Comparison of ENCODE assay signal across 13 cellular contexts in genomic region chr1:23188936-23189452, GRCh38. TPM values are rescaled to one million over a fixed set of nuclear protein-coding genes. Genes with fewer than 3 reads are reported as not detected.
A peak's percentile ranks its signal among the peaks of the same experiment; 100 is the strongest.
DNase-seq lines count a peak whose midpoint lies in the region; TF ChIP-seq lines count a peak whose summit lies in the region.
"Not testable (repeated sequence)": the region's sequence is repeated elsewhere in the genome, so short reads cannot be mapped to it uniquely, and the experiment has no call there.
"Had no signal": no experiment of that assay in that cellular context is flagged by ENCODE, and none has a peak within 500 bp of the region (broad histone marks: within the 10 kb centered on the region; RNA-seq: fewer than 3 reads in every experiment).

No MANE protein-coding gene starts in this region.

- peak overlapping the region; percentile 57 for H3K27ac Mint-ChIP-seq in HFFc6

- not testable (repeated sequence) for H3K27me3 Mint-ChIP-seq in HFFc6 (ENCODE audit: insufficient read depth)

- not testable (repeated sequence) for TF ChIP-seq CTCF in HFFc6 (IDR thresholded peaks at IDR 0.05); choroid plexus epithelial cell (conservative IDR thresholded peaks at IDR 0.05; ENCODE audit: low read depth, low read length)

- H3K9me3 Mint-ChIP-seq in HFFc6, result not testable (repeated sequence)

- H3K4me3 ChIP-seq in choroid plexus epithelial cell (ENCODE audit: low read depth, low read length), result not testable (repeated sequence)

- peak overlapping the region; percentile 32 for H3K4me3 Mint-ChIP-seq in HFFc6

- DNase-seq in COLO829 (ENCODE audit: low spot score) (peak; percentile 68), HFFc6 (peak; percentile 91), NCI-H226 (peak; percentile 93), SW 1271 (lab: John Stamatoyannopoulos, UW) (peak; percentile 53 to 82), choroid plexus epithelial cell (ENCODE audit: low read depth) (peak; percentile 98), foreskin melanocyte (peak; percentile 97), myocyte (ENCODE audit: low read depth) (peak; percentile 80)

- H3K36me3 Mint-ChIP-seq in HFFc6 (ENCODE audit: low read depth), result not testable (repeated sequence)

- peaks cover 43% of the 10 kb centered on the region for H3K4me1 Mint-ChIP-seq in HFFc6 (ENCODE audit: low read depth)

RNA-seq across cellular contexts. Expression of gene LUZP1, which starts 20.3 kb away (rescaled TPM):
- total RNA-seq in HFFc6 (2021; fragmentation: NEBNext Ultra II Directional; extraction: Animal tissue kit (Norgen Biotek cat#: 25700)), result 10 to 100 TPM; 47.3 to 55.6 (median 53.0) TPM
- total RNA-seq in myocyte, result 19.1 and 21.9 TPM in 2 replicates
- polyA plus RNA-seq in myocyte (2012), result 29.5 TPM

RNA-seq across cellular contexts. Expression of gene HTR1D, which starts 28.3 kb away (rescaled TPM):
- under 1 TPM; 0.17 to 0.53 (median 0.44) TPM for total RNA-seq in HFFc6 (2021; fragmentation: NEBNext Ultra II Directional; extraction: Animal tissue kit (Norgen Biotek cat#: 25700))
- total RNA-seq in myocyte, result 0.19 and 0.36 TPM in 2 replicates
- polyA plus RNA-seq in myocyte (2012), result 3.7 TPM
- total RNA-seq: activated B cell treated with CpG ODN at 0.5 μM for 24 hours; activated CD8-positive, alpha-beta T cell treated with anti-CD3 and anti-CD28 coated beads for 36 hours; activated T-cell treated with anti-CD3 and anti-CD28 coated beads, Interleukin-2, amount 50 U/mL, for 4 hours; CD4-positive, CD25-positive, alpha-beta regulatory T cell; naive thymus-derived CD4-positive, alpha-beta T cell; T-helper 17 cell had no signal
- polyA plus RNA-seq: CD4-positive, CD25-positive, alpha-beta regulatory T cell; naive thymus-derived CD4-positive, alpha-beta T cell had no signal
